ENCODE assay signal across 21 cellular contexts in genomic region chr12:13228579-13228978, GRCh38.
"Had no signal": no experiment of that assay in that cellular context is flagged by ENCODE, and none has a peak within 500 bp of the region (broad histone marks: within the 10 kb centered on the region; RNA-seq: fewer than 3 reads in every experiment).

No MANE protein-coding gene starts in this region.

- H3K9me3 ChIP-seq: SK-N-SH had no signal

- H3K27ac ChIP-seq: RWPE1 had no signal

- DNase-seq: Karpas-422; KG1; MM.1S; NCI-H1092 treated with DMSO at 0.1 percent for 48 hours; NCI-H1436; NCI-H187; NCI-H2029; NCI-H2081 treated with DMSO at 0.1 percent for 48 hours; NCI-H2171; NCI-H226; NCI-H446; NCI-H510A; NCI-H524 treated with DMSO at 0.1 percent for 48 hours; NCI-H69; NCI-H774; NK-92 treated with Interleukin-12 subunit alpha and Interleukin-12 subunit beta, amount 100 ng/mL, for 24 hours; PC-3; SHP77; SK-N-SH; SW 1271 had no signal

- H3K9ac ChIP-seq: SK-N-SH had no signal
